Comparison of ENCODE assay signal across 39 cellular contexts in the genomic region with DNA sequence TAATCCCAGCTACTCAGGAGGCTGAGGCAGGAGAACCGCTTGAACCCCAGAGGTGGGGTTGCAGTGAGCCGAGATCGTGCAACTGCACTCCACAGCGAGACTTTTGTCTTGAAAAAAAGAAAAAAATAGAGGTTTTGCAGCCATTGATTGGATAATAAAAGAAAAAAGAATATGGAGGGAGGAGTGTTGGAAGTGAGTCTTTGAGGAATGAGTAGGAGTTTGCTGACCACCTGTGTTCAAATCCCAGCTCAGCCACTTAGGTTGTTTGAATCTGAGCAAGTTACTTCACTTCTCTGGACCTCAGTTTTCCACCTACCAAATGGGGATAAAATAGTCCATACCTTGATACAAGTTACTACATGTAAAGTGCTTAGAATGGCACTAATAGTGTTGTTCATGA. TPM values are rescaled to one million over a fixed set of nuclear protein-coding genes. Genes with fewer than 3 reads are reported as not detected.
"Had no signal": no experiment of that assay in that cellular context is flagged by ENCODE, and none has a peak within 500 bp of the region (broad histone marks: within the 10 kb centered on the region; RNA-seq: fewer than 3 reads in every experiment).

No MANE protein-coding gene starts in this region.

- H3K4me2 ChIP-seq: KMS-11 had no signal

- H3K9ac ChIP-seq: KMS-11 had no signal

- H3K27me3 ChIP-seq: MG63 had no signal

- H3K9me3 ChIP-seq: MG63 had no signal

- H3K36me3 ChIP-seq: MG63 had no signal

- DNase-seq: Karpas-422, Kasumi-1, MG63, MM.1S, MV-4-11, NCI-H1048, NCI-H1092, NCI-H1092 treated with DMSO at 0.1 percent for 48 hours, NCI-H1105, NCI-H1105 treated with DMSO at 0.1 percent for 48 hours, NCI-H1417, NCI-H1417 treated with DMSO at 0.1 percent for 48 hours, NCI-H1436, NCI-H1436 treated with DMSO at 0.1 percent for 48 hours, NCI-H146, NCI-H1694, NCI-H1694 treated with DMSO at 0.1 percent for 48 hours, NCI-H187, NCI-H187 treated with DMSO at 0.1 percent for 48 hours, NCI-H1930, NCI-H2029, NCI-H2029 treated with DMSO at 0.1 percent for 48 hours, NCI-H2081, NCI-H2081 treated with DMSO at 0.1 percent for 48 hours, NCI-H2107, NCI-H2171, NCI-H2171 treated with DMSO at 0.1 percent for 48 hours, NCI-H2227 treated with DMSO at 0.1 percent for 48 hours, NCI-H226, NCI-H345, NCI-H446, NCI-H446 treated with DMSO at 0.1 percent for 48 hours, NCI-H510A, NCI-H510A treated with DMSO at 0.1 percent for 48 hours had no signal

- H3K4me3 ChIP-seq: MG63 had no signal

- H3K27ac ChIP-seq: KMS-11 had no signal

RNA-seq across cellular contexts. Expression of gene NRTN, which starts 6.2 kb away (rescaled TPM):
- total RNA-seq: LHCN-M2 had no signal

RNA-seq across cellular contexts. Expression of gene FUT6, which starts 28.4 kb away (rescaled TPM):
- total RNA-seq: LHCN-M2, M059J, MCF 10A, NCI-H460 had no signal

RNA-seq across cellular contexts. Expression of gene FUT3, which starts 40.1 kb away (rescaled TPM):
- total RNA-seq: LHCN-M2, M059J, NCI-H460 had no signal
